ENCODE assay signal across 13 cellular contexts in genomic region chr16:56965939-56966515, GRCh38. TPM values are rescaled to one million over a fixed set of nuclear protein-coding genes. Genes with fewer than 3 reads are reported as not detected.
DNase-seq lines count a peak whose midpoint lies in the region; ATAC-seq and TF ChIP-seq lines count a peak whose summit lies in the region.
"Had no signal": no experiment of that assay in that cellular context is flagged by ENCODE, and none has a peak within 500 bp of the region (broad histone marks: within the 10 kb centered on the region; RNA-seq: fewer than 3 reads in every experiment).

No MANE protein-coding gene starts in this region.

- peak overlapping the region; percentile 60 for H3K27ac ChIP-seq in upper lobe of right lung

- TF ChIP-seq CTCF in upper lobe of right lung (IDR thresholded peaks at IDR 0.05), result no peak

- no peaks in the 10 kb centered on the region for H3K9me3 Mint-ChIP-seq in stimulated activated naive CD8-positive, alpha-beta T cell treated with anti-CD3 and anti-CD28 coated beads, Interleukin-15, Interleukin-2, amounts not matched to agents 100 ng/mL and 50 ng/mL, for 24 hours
- H3K9me3 Mint-ChIP-seq in activated CD8-positive, alpha-beta T cell treated with anti-CD3 and anti-CD28 coated beads, Interleukin-2, amount 10 ng/mL, durations not matched to agents 7 days and 5 days (ENCODE audit: insufficient read depth), result no peaks in the 10 kb centered on the region

- intact Hi-C loops in upper lobe of right lung (cut with DNase I), result no loop called here

- peak overlapping the region; percentile 83 for H3K27ac Mint-ChIP-seq in stimulated activated naive CD8-positive, alpha-beta T cell treated with anti-CD3 and anti-CD28 coated beads, Interleukin-15, Interleukin-2, amounts not matched to agents 100 ng/mL and 50 ng/mL, for 24 hours
- peak overlapping the region; percentile 68 for H3K27ac Mint-ChIP-seq in activated CD8-positive, alpha-beta T cell treated with anti-CD3 and anti-CD28 coated beads, Interleukin-2, amount 10 ng/mL, durations not matched to agents 7 days and 5 days

- peaks cover 26% of the 10 kb centered on the region for H3K4me1 Mint-ChIP-seq in stimulated activated naive CD8-positive, alpha-beta T cell treated with anti-CD3 and anti-CD28 coated beads, Interleukin-15, Interleukin-2, amounts not matched to agents 100 ng/mL and 50 ng/mL, for 24 hours (ENCODE audit: low read depth)
- peaks cover 23% of the 10 kb centered on the region for H3K4me1 Mint-ChIP-seq in activated CD8-positive, alpha-beta T cell treated with anti-CD3 and anti-CD28 coated beads, Interleukin-2, amount 10 ng/mL, durations not matched to agents 7 days and 5 days (ENCODE audit: low read depth)

- H3K36me3 ChIP-seq in upper lobe of right lung, result no peaks in the 10 kb centered on the region

- CTCF ChIA-PET in activated CD8-positive, alpha-beta T cell treated with anti-CD3 and anti-CD28 coated beads, Interleukin-2, amount 10 ng/mL, durations not matched to agents 7 days and 5 days (lab: Charles Lee), result interaction anchor here (0.6 to 6.1 kb wide), 30 partner anchors 9 to 223 kb away, joined by 3 to 107 read pairs (median 4); partner anchors contain the start of genes NLRC5 and SLC12A3

- no peak for DNase-seq in stimulated activated naive CD8-positive, alpha-beta T cell treated with anti-CD3 and anti-CD28 coated beads, Interleukin-15, Interleukin-2, amounts not matched to agents 100 U/mL and 50 U/mL, for 24 hours
- no peak for DNase-seq in activated CD8-positive, alpha-beta T cell treated with anti-CD3 and anti-CD28 coated beads, Interleukin-2, amount 10 ng/mL, durations not matched to agents 7 days and 5 days
- DNase-seq in lung microvascular endothelial cell (ENCODE audit: low read depth in 2 of 2), result peak; percentile 36 to 37
- DNase-seq in upper lobe of right lung, result no peak
- DNase-seq in stimulated activated CD4-positive, alpha-beta T cell treated with anti-CD3 and anti-CD28 coated beads, Interleukin-4, amount 100 ng/mL, for 1 hour, result no peak
- DNase-seq: activated gamma-delta T cell, COR-L47, NCI-H748 treated with DMSO at 0.1 percent for 48 hours had no signal

- ATAC-seq in stimulated activated naive CD8-positive, alpha-beta T cell treated with anti-CD3 and anti-CD28 coated beads, Interleukin-15, Interleukin-2, amounts not matched to agents 100 U/mL and 50 U/mL, for 24 hours, result no peak
- ATAC-seq in activated CD8-positive, alpha-beta T cell treated with anti-CD3 and anti-CD28 coated beads, Interleukin-2, amount 10 ng/mL, durations not matched to agents 7 days and 5 days, result no peak
- ATAC-seq in upper lobe of right lung, result no peak
- no peak for ATAC-seq in GM19463 (IDR thresholded peaks at IDR 0.05; ENCODE audit: unreplicated experiment)
- no peak for ATAC-seq in GM18909 (IDR thresholded peaks at IDR 0.05; ENCODE audit: poor library complexity, unreplicated experiment)

- no peaks in the 10 kb centered on the region for H3K27me3 ChIP-seq in upper lobe of right lung

- no peak overlapping the region for H3K4me3 ChIP-seq in upper lobe of right lung

- H3K4me3 Mint-ChIP-seq in stimulated activated naive CD8-positive, alpha-beta T cell treated with anti-CD3 and anti-CD28 coated beads, Interleukin-15, Interleukin-2, amounts not matched to agents 100 ng/mL and 50 ng/mL, for 24 hours, result no peak overlapping the region
- no peak overlapping the region for H3K4me3 Mint-ChIP-seq in activated CD8-positive, alpha-beta T cell treated with anti-CD3 and anti-CD28 coated beads, Interleukin-2, amount 10 ng/mL, durations not matched to agents 7 days and 5 days

- H3K27me3 Mint-ChIP-seq in stimulated activated naive CD8-positive, alpha-beta T cell treated with anti-CD3 and anti-CD28 coated beads, Interleukin-15, Interleukin-2, amounts not matched to agents 100 ng/mL and 50 ng/mL, for 24 hours, result no peaks in the 10 kb centered on the region
- no peaks in the 10 kb centered on the region for H3K27me3 Mint-ChIP-seq in activated CD8-positive, alpha-beta T cell treated with anti-CD3 and anti-CD28 coated beads, Interleukin-2, amount 10 ng/mL, durations not matched to agents 7 days and 5 days (ENCODE audit: low read depth)

- H3K36me3 Mint-ChIP-seq in stimulated activated naive CD8-positive, alpha-beta T cell treated with anti-CD3 and anti-CD28 coated beads, Interleukin-15, Interleukin-2, amounts not matched to agents 100 ng/mL and 50 ng/mL, for 24 hours (ENCODE audit: low read depth), result no peaks in the 10 kb centered on the region
- no peaks in the 10 kb centered on the region for H3K36me3 Mint-ChIP-seq in activated CD8-positive, alpha-beta T cell treated with anti-CD3 and anti-CD28 coated beads, Interleukin-2, amount 10 ng/mL, durations not matched to agents 7 days and 5 days (ENCODE audit: low read depth)

- H3K9me3 ChIP-seq in upper lobe of right lung, result no peaks in the 10 kb centered on the region

- POLR2A ChIA-PET in activated CD8-positive, alpha-beta T cell treated with anti-CD3 and anti-CD28 coated beads, Interleukin-2, amount 10 ng/mL, durations not matched to agents 7 days and 5 days (lab: Charles Lee), result interaction anchor here (1.2 to 4.1 kb wide), 5 partner anchors 17 to 76 kb away, joined by 3 to 25 read pairs (median 3); partner anchors contain the start of gene NLRC5

- peaks cover 33% of the 10 kb centered on the region for H3K4me1 ChIP-seq in upper lobe of right lung

RNA-seq across cellular contexts. Expression of gene CETP, which starts 4.3 kb away (rescaled TPM):
- total RNA-seq in activated CD8-positive, alpha-beta T cell treated with anti-CD3 and anti-CD28 coated beads, Interleukin-2, amount 10 ng/mL, durations not matched to agents 7 days and 5 days, result not detected
- total RNA-seq in lung microvascular endothelial cell, result 3.0 and 10.5 TPM in 2 replicates
- 1.9 TPM for total RNA-seq in upper lobe of right lung
- total RNA-seq: LHCN-M2; T-helper 2 cell treated with Interferon-gamma antibody and Interleukin-4, amounts not matched to agents 100 ng/mL and 5 ng/mL, for 36 hours had no signal

RNA-seq across cellular contexts. Expression of gene NLRC5, which starts 23.3 kb away (rescaled TPM):
- 100 to 1,000 TPM; 280 to 291 TPM for total RNA-seq in activated CD8-positive, alpha-beta T cell treated with anti-CD3 and anti-CD28 coated beads, Interleukin-2, amount 10 ng/mL, durations not matched to agents 7 days and 5 days
- total RNA-seq in lung microvascular endothelial cell (7.3 and 14.2 TPM in 2 replicates), upper lobe of right lung (44.9 TPM)

RNA-seq across cellular contexts. Expression of gene HERPUD1, which starts 34.1 kb away (rescaled TPM):
- 10 to 100 TPM; 88.2 to 95.2 TPM for total RNA-seq in activated CD8-positive, alpha-beta T cell treated with anti-CD3 and anti-CD28 coated beads, Interleukin-2, amount 10 ng/mL, durations not matched to agents 7 days and 5 days
- total RNA-seq in lung microvascular endothelial cell, result 64.5 and 139 TPM in 2 replicates
- total RNA-seq in upper lobe of right lung, result 223 TPM

Comparison
In these comparisons a context has a peak if more than half of its experiments do, and no peak if none do; other contexts are left out.
1. DNase-seq: peak in lung microvascular endothelial cell (2 of 2); none in stimulated activated naive CD8-positive, alpha-beta T cell treated with anti-CD3 and anti-CD28 coated beads, Interleukin-15, Interleukin-2, amounts not matched to agents 100 U/mL and 50 U/mL, for 24 hours (single experiment), activated CD8-positive, alpha-beta T cell treated with anti-CD3 and anti-CD28 coated beads, Interleukin-2, amount 10 ng/mL, durations not matched to agents 7 days and 5 days (single experiment), upper lobe of right lung (single experiment) and stimulated activated CD4-positive, alpha-beta T cell treated with anti-CD3 and anti-CD28 coated beads, Interleukin-4, amount 100 ng/mL, for 1 hour (single experiment).